1 cellular context compared by ENCODE assay signal in the genomic region with DNA sequence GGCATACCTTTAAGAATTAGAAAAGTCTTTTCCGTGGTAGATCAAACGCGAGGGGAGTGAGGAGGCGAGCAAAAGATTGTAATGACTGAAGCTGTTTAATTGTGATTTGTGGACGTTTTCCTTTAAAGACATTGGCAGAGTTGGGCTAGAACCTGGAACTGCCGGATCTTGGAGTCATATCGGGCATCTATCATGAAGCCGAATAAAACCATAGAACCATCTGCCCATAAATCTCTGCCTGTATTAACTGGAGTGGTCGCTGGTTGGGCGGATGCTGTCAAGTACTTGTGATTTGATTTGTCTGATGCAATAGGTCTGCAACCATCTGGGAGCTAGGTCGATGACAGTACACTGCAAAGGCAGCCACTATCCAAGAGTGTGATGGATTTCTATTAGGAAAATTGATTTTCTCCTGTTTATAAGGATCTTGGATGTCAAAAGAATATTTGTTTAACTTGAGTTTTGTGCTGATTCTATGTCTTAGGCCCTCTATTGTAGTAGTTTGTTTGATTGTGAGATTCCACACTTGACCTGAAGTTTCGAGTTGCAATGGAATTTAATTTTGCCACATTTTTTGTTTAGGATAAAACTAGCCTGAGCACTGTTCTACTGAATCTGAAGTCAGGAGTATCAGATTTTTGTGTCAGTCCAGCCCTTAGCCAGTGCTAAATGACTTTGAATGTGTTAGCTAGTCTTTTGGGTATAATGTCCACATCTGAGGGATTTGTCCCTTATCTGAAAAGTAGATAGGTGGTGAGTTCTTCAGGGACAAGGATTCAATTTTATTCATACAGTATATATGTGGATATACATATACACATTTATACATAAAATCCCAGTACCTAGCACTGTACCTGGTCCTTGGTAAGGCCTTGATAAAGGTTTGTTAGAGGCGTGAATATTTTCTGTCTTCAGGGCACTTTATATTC.
TF ChIP-seq lines count a peak whose summit lies in the region.

No MANE protein-coding gene starts in this region.

TF ChIP-seq in K562, 482 proteins besides CTCF, POLR2A, EP300 and RAD21 (continued from another document):
- TF ChIP-seq, protein P1, sequence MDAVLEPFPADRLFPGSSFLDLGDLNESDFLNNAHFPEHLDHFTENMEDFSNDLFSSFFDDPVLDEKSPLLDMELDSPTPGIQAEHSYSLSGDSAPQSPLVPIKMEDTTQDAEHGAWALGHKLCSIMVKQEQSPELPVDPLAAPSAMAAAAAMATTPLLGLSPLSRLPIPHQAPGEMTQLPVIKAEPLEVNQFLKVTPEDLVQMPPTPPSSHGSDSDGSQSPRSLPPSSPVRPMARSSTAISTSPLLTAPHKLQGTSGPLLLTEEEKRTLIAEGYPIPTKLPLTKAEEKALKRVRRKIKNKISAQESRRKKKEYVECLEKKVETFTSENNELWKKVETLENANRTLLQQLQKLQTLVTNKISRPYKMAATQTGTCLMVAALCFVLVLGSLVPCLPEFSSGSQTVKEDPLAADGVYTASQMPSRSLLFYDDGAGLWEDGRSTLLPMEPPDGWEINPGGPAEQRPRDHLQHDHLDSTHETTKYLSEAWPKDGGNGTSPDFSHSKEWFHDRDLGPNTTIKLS (IDR thresholded peaks at IDR 0.05; ENCODE audit: borderline replicate concordance, low read depth), result 0 out of 2 replicates have a peak, but pooled peaks have one; percentile 40
- no peak for TF ChIP-seq ZNF609 (CRISPR knock-in tag; IDR thresholded peaks at IDR 0.05; ENCODE audit: borderline replicate concordance)
- no peak for TF ChIP-seq ZNF717 (CRISPR knock-in tag; IDR thresholded peaks at IDR 0.05)
- TF ChIP-seq RBM15 (IDR thresholded peaks at IDR 0.05; ENCODE audit: insufficient read depth, low read length), result no peak
- TF ChIP-seq GTF2A2 (tag; IDR thresholded peaks at IDR 0.05), result no peak
- TF ChIP-seq GTF2E2 (tag; IDR thresholded peaks at IDR 0.05), result peak; percentile 31; the same call in 1 of the 2 replicates
- TF ChIP-seq DIDO1 (tag; IDR thresholded peaks at IDR 0.05; ENCODE audit: low read depth), result no peak
- TF ChIP-seq, protein P2, sequence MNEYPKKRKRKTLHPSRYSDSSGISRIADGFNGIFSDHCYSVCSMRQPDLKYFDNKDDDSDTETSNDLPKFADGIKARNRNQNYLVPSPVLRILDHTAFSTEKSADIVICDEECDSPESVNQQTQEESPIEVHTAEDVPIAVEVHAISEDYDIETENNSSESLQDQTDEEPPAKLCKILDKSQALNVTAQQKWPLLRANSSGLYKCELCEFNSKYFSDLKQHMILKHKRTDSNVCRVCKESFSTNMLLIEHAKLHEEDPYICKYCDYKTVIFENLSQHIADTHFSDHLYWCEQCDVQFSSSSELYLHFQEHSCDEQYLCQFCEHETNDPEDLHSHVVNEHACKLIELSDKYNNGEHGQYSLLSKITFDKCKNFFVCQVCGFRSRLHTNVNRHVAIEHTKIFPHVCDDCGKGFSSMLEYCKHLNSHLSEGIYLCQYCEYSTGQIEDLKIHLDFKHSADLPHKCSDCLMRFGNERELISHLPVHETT (CRISPR knock-in tag; conservative IDR thresholded peaks at IDR 0.05 in 1 of 2, IDR thresholded peaks at IDR 0.05 in 1 of 2), result 0 out of 4 replicates have a peak, but pooled peaks of 1 of the 2 experiments have one; percentile 2
- TF ChIP-seq ZNF644 (tag; IDR thresholded peaks at IDR 0.05; ENCODE audit: low read depth), result peak; percentile 78; the same call in 1 of the 2 replicates
- TF ChIP-seq MAFK (IDR thresholded peaks at IDR 0.05; ENCODE audit: low read length), result peak; percentile 43; the same call in 1 of the 2 replicates
- 0 out of 2 replicates have a peak, but pooled peaks have one; percentile 18 for TF ChIP-seq ZNF76 (CRISPR knock-in tag; IDR thresholded peaks at IDR 0.05; ENCODE audit: borderline replicate concordance)
- no peak for TF ChIP-seq SRSF9 (IDR thresholded peaks at IDR 0.05; ENCODE audit: borderline replicate concordance, low read depth, low read length)
- TF ChIP-seq TAF9B (IDR thresholded peaks at IDR 0.05; ENCODE audit: partially characterized antibody), result peak; percentile 66
- TF ChIP-seq ETS2 (tag; IDR thresholded peaks at IDR 0.05; ENCODE audit: borderline replicate concordance, poor library complexity, severe bottlenecking), result peak; percentile 53
TF ChIP-seq in K562: peak in this region for 154.
